In the genomic region with DNA sequence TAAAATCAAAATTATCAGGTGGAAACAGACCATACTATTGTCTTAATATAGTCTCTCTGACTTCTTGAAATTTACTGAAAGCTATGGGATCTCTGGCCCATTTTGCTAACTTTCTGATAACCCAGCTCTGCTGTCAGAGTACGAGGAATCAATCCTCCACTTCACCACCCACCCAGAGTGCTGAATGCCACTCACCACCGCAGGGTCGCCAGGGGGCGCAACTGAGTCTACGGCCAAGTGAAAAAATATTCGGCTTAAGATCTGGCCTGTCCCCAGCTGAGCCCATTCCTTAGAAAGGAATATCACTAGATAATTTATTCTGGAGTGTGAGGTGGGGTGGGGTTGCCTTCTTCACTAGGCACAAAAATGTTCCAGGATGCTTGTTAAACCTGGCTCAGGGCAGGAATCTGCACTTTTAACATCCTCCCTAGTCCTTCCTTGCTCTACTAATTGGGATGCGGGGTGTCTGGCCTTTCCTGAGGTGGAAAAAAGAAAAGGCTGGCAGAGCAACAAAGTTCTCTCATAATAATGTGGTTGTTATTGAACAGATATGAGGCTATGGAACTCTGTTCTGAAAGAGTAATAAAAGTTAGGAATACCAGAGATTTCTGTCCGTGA, we compare ENCODE assay signal across 8 cellular contexts.
DNase-seq lines count a peak whose midpoint lies in the region; ATAC-seq and TF ChIP-seq lines count a peak whose summit lies in the region.

No MANE protein-coding gene starts in this region.

- intact Hi-C loops in right cardiac atrium (cut with DNase I) = loop anchor here in 1 of 4 donors (10.0 kb wide), 1 partner anchor 482 kb away; no protein-coding TSS in a partner anchor
- intact Hi-C loops in thyroid gland (cut with DNase I) = no loop called here

- WGBS in right cardiac atrium = 39% methylated on average over 8 of the region's 8 CpGs
- WGBS in thyroid gland, 2 donors = 33 to 44% methylated on average over 8 of the region's 8 CpGs

- DNase-seq in BE2C = peak; percentile 60
- DNase-seq in UCSD-AML1 (lab: John Stamatoyannopoulos, UW; ENCODE audit: unreplicated experiment) = peak; percentile 28
- peak; percentile 20 to 74 (median 69) for DNase-seq in right cardiac atrium
- peak; percentile 28 to 47 for DNase-seq in thyroid gland
- DNase-seq in SW480 (ENCODE audit: low spot score) = no peak
- no peak for DNase-seq in NCI-H1417 treated with DMSO at 0.1 percent for 48 hours (lab: John Stamatoyannopoulos, UW)

- H3K27ac ChIP-seq in right cardiac atrium (ENCODE audit: low read length) (no peak overlapping the region), thyroid gland (no peak overlapping the region)

- H3K27me3 ChIP-seq in BE2C (no peaks in the 10 kb centered on the region), right cardiac atrium (ENCODE audit: control insufficient read depth, insufficient read depth) (no peaks in the 10 kb centered on the region), thyroid gland (no peaks in the 10 kb centered on the region)

- H3K36me3 ChIP-seq in BE2C (no peaks in the 10 kb centered on the region), thyroid gland (no peaks in the 10 kb centered on the region)

- H3K4me1 ChIP-seq in BE2C (no peaks in the 10 kb centered on the region), right cardiac atrium (ENCODE audit: control insufficient read depth, insufficient read depth, low read length) (no peaks in the 10 kb centered on the region), thyroid gland (no peaks in the 10 kb centered on the region)

- ATAC-seq in GM18511 (IDR thresholded peaks at IDR 0.05; ENCODE audit: unreplicated experiment) (peak; percentile 84), HG03342 (IDR thresholded peaks at IDR 0.05; ENCODE audit: unreplicated experiment) (peak; percentile 93), right cardiac atrium (no peak)

- TF ChIP-seq POLR2A in thyroid gland (IDR thresholded peaks at IDR 0.05) = no peak

- H3K9me3 ChIP-seq in BE2C (no peaks in the 10 kb centered on the region), right cardiac atrium (ENCODE audit: control insufficient read depth, low read length) (no peaks in the 10 kb centered on the region), thyroid gland (no peaks in the 10 kb centered on the region)

- TF ChIP-seq CTCF in BE2C (IDR thresholded peaks at IDR 0.05; ENCODE audit: low read depth, low read length) = peak; percentile 87
- peak in 4 of 6 experiments; percentile 13 to 63 (median 37) for TF ChIP-seq CTCF in thyroid gland (IDR thresholded peaks at IDR 0.05)

- H3K4me3 ChIP-seq in BE2C (ENCODE audit: low read depth, low read length) = no peak overlapping the region
- H3K4me3 ChIP-seq in right cardiac atrium (ENCODE audit: low read length) = no peak overlapping the region
- H3K4me3 ChIP-seq in thyroid gland (replicated peaks in 1 of 3) = no peak overlapping the region

Comparison
In these comparisons a context has a peak if more than half of its experiments do, and no peak if none do; other contexts are left out.
1. DNase-seq: peak in BE2C (single experiment), UCSD-AML1 (single experiment), right cardiac atrium (3 of 3) and thyroid gland (2 of 2); none in SW480 (single experiment) and NCI-H1417 treated with DMSO at 0.1 percent for 48 hours (single experiment).
2. ATAC-seq: peak in GM18511 (single experiment) and HG03342 (single experiment); none in right cardiac atrium (0 of 2).